ENCODE assay signal across 1 cellular context in genomic region chr7:106326594-106327537, GRCh38.
TF ChIP-seq lines count a peak whose summit lies in the region.

No MANE protein-coding gene starts in this region.

TF ChIP-seq in IMR-90, 13 proteins besides CTCF, POLR2A, EP300 and RAD21:
- TF ChIP-seq MXI1 (IDR thresholded peaks at IDR 0.05; ENCODE audit: borderline replicate concordance, low read depth, low read length) (no peak), RCOR1 (IDR thresholded peaks at IDR 0.05; ENCODE audit: insufficient replicate concordance, low read length) (no peak), ELK1 (IDR thresholded peaks at IDR 0.05; ENCODE audit: borderline replicate concordance, low read depth, low read length) (no peak)
